Comparison of ENCODE assay signal across 6 cellular contexts in genomic region chr11:58774164-58774593, GRCh38. TPM values are rescaled to one million over a fixed set of nuclear protein-coding genes. Genes with fewer than 3 reads are reported as not detected.
"Had no signal": no experiment of that assay in that cellular context is flagged by ENCODE, and none has a peak within 500 bp of the region (broad histone marks: within the 10 kb centered on the region; RNA-seq: fewer than 3 reads in every experiment).

No MANE protein-coding gene starts in this region.

- H3K4me3 ChIP-seq: GM23338 had no signal

- DNase-seq: H9, HCEC 1CT, IMR-90 had no signal

- H3K27ac Mint-ChIP-seq: GM23338, H9 had no signal

- ATAC-seq: GM23338 had no signal

- H3K4me1 Mint-ChIP-seq: GM23338, H9 had no signal

- H3K4me3 Mint-ChIP-seq: GM23338, H9 had no signal

RNA-seq across cellular contexts. Expression of gene GLYAT, which starts 42.4 kb away (rescaled TPM):
- total RNA-seq: H1, H9, HT-29, IMR-90 had no signal
- polyA plus RNA-seq: GM23338, H1, IMR-90 had no signal
